Comparison of ENCODE assay signal across 8 cellular contexts in genomic region chr6:136793348-136793747, GRCh38. TPM values are rescaled to one million over a fixed set of nuclear protein-coding genes. Genes with fewer than 3 reads are reported as not detected.
DNase-seq lines count a peak whose midpoint lies in the region; ATAC-seq and TF ChIP-seq lines count a peak whose summit lies in the region.

No MANE protein-coding gene starts in this region.

- ATAC-seq in HG02852 (IDR thresholded peaks at IDR 0.05; ENCODE audit: unreplicated experiment) = no peak
- no peak for ATAC-seq in HG02678 (IDR thresholded peaks at IDR 0.05; ENCODE audit: unreplicated experiment)
- ATAC-seq in HG03097 (IDR thresholded peaks at IDR 0.05; ENCODE audit: low FRiP score, unreplicated experiment) = no peak

- H3K36me3 ChIP-seq in GM23248 (ENCODE audit: low read depth) (no peaks in the 10 kb centered on the region), adrenal gland (replicated peaks in 1 of 2) (no peaks in the 10 kb centered on the region)

- H3K9me3 ChIP-seq in GM23248 (ENCODE audit: low read depth) (no peaks in the 10 kb centered on the region), adrenal gland (replicated peaks in 1 of 3) (no peaks in the 10 kb centered on the region)

- H3K9me3 Mint-ChIP-seq in mesothelial cell of epicardium = peaks cover 15% of the 10 kb centered on the region

- H3K4me3 ChIP-seq in GM23248 (peak overlapping the region; percentile 92), adrenal gland (peak overlapping the region in 1 of 4 donors; percentile 74)

- no peaks in the 10 kb centered on the region for H3K79me2 ChIP-seq in GM23248 (ENCODE audit: insufficient read depth)

- no peak for TF ChIP-seq POLR2A in adrenal gland (IDR thresholded peaks at IDR 0.05)

- H3K4me1 Mint-ChIP-seq in mesothelial cell of epicardium = peaks cover 25% of the 10 kb centered on the region

- H3K27ac Mint-ChIP-seq in mesothelial cell of epicardium = no peak overlapping the region

- H4K20me1 ChIP-seq in GM23248 (ENCODE audit: insufficient read depth) = no peaks in the 10 kb centered on the region

- H3K9ac ChIP-seq in GM23248 = peak overlapping the region; percentile 92

- DNase-seq in GM23248 (no peak), adrenal gland (no peak), mesothelial cell of epicardium (ENCODE audit: low spot score in 2 of 2, unreplicated experiment in 2 of 2) (no peak), activated gamma-delta T cell (lab: John Stamatoyannopoulos, UW) (no peak)

- intact Hi-C loops in adrenal gland (cut with DNase I) = loop anchor here (2.0 kb wide), 1 partner anchor 149 kb away; no protein-coding TSS in a partner anchor

- H3K4me3 Mint-ChIP-seq in mesothelial cell of epicardium = peak overlapping the region; percentile 90

- peaks cover 21% of the 10 kb centered on the region for H3K4me1 ChIP-seq in GM23248 (ENCODE audit: insufficient read depth)
- H3K4me1 ChIP-seq in adrenal gland (replicated peaks in 1 of 2) = peaks cover 6 to 18% of the 10 kb centered on the region in 2 donors

- H3K27me3 Mint-ChIP-seq in mesothelial cell of epicardium (ENCODE audit: low read depth) = peaks cover 9% of the 10 kb centered on the region

- H3K27me3 ChIP-seq in GM23248 (replicated peaks; ENCODE audit: insufficient read depth) = no peaks in the 10 kb centered on the region
- H3K27me3 ChIP-seq in adrenal gland = no peaks in the 10 kb centered on the region

- peak overlapping the region; percentile 93 for H3K4me2 ChIP-seq in GM23248 (ENCODE audit: unreplicated experiment)

- peak overlapping the region; percentile 97 for H2AFZ ChIP-seq in GM23248

- 43 to 44% methylated on average over 8 of the region's 8 CpGs for WGBS in GM23248 (ENCODE audit: low coverage in 1 of 2, low lambda C conversion rate in 2 of 2, missing lambda C conversion rate in 2 of 2), 2 experiments
- WGBS in adrenal gland, 4 donors = 22 to 33% (median 25%) methylated on average over 8 of the region's 8 CpGs

- no peaks in the 10 kb centered on the region for H3K9me2 ChIP-seq in GM23248 (ENCODE audit: insufficient read depth)

- H3K27ac ChIP-seq in 22Rv1 (peak overlapping the region; percentile 91), GM23248 (no peak overlapping the region), adrenal gland (peak overlapping the region in 4 of 5 donors; percentile 97)

- peaks cover 4% of the 10 kb centered on the region for H3K36me3 Mint-ChIP-seq in mesothelial cell of epicardium

- no peak for TF ChIP-seq CTCF in 22Rv1 (IDR thresholded peaks at IDR 0.05)
- no peak for TF ChIP-seq CTCF in adrenal gland (IDR thresholded peaks at IDR 0.05)
- TF ChIP-seq CTCF in mesothelial cell of epicardium (IDR thresholded peaks at IDR 0.05; ENCODE audit: unreplicated experiment) = no peak

- in situ Hi-C loops in GM23248 (cut with MboI) = loop anchor here (10.0 kb wide), 1 partner anchor 209 kb away; no protein-coding TSS in a partner anchor

- H3F3A ChIP-seq in GM23248 (ENCODE audit: insufficient read depth) = peaks cover 28% of the 10 kb centered on the region

RNA-seq across cellular contexts. Expression of gene MAP3K5, which starts 1.1 kb away (rescaled TPM):
- 3.3 and 4.1 TPM in 2 replicates for total RNA-seq in GM23248 (2014; rRNA removed; shearing (Covaris generic))
- 1.1 and 1.4 TPM in 2 replicates for polyA plus RNA-seq in GM23248 (2016; fragmentation: Nextera tagmentation; extraction: Ambion mirVana)
- 100 to 1,000 TPM; 139 to 306 (median 247) TPM for total RNA-seq in adrenal gland
- polyA plus RNA-seq in adrenal gland = 100 to 1,000 TPM in 1 of 3 donors, 10 to 100 TPM in 2; 41.9 to 124 (median 53.3) TPM
- total RNA-seq in mesothelial cell of epicardium = 8.3 to 9.5 TPM (median 8.9 TPM) in 3 replicates

RNA-seq across cellular contexts. Expression of gene PEX7, which starts 29.0 kb away (rescaled TPM):
- 6.2 and 11.0 TPM in 2 replicates for total RNA-seq in GM23248 (2014; rRNA removed; shearing (Covaris generic))
- polyA plus RNA-seq in GM23248 (2016; fragmentation: Nextera tagmentation; extraction: Ambion mirVana) (9.4 and 10.7 TPM in 2 replicates), adrenal gland (10 to 100 TPM in 1 of 3 donors, 1 to 10 TPM in 2; 4.8 to 27.2 (median 5.5) TPM)
- total RNA-seq in adrenal gland (10 to 100 TPM; 14.1 to 43.3 (median 23.8) TPM), mesothelial cell of epicardium (6.8 to 8.3 TPM (median 7.8 TPM) in 3 replicates)

Comparison
In these comparisons a context has a peak if more than half of its experiments do, and no peak if none do; other contexts are left out.
1. RNA of gene MAP3K5, which starts 1.1 kb away (total RNA-seq): 139 to 306 TPM in adrenal gland; 8.3 to 9.5 TPM in mesothelial cell of epicardium and 3.3 to 4.1 TPM in GM23248; every median in the first group is over 10 times any median in the second.